ENCODE assay signal across 9 cellular contexts in genomic region chr17:63837962-63838585, GRCh38. TPM values are rescaled to one million over a fixed set of nuclear protein-coding genes. Genes with fewer than 3 reads are reported as not detected.
DNase-seq lines count a peak whose midpoint lies in the region; ATAC-seq and TF ChIP-seq lines count a peak whose summit lies in the region.
"Had no signal": no experiment of that assay in that cellular context is flagged by ENCODE, and none has a peak within 500 bp of the region (broad histone marks: within the 10 kb centered on the region; RNA-seq: fewer than 3 reads in every experiment).

No MANE protein-coding gene starts in this region.

- no peak for TF ChIP-seq POLR2A in spleen (IDR thresholded peaks at IDR 0.05)

- peak overlapping the region; percentile 68 for H3K27ac Mint-ChIP-seq in activated T-helper 17 cell treated with anti-CD3 and anti-CD28 coated beads, Interleukin-2, amount 50 U/mL, for 72 hours

- no peaks in the 10 kb centered on the region for H3K9me2 ChIP-seq in hepatocyte (replicated peaks; ENCODE audit: insufficient read depth)

- H3K27me3 ChIP-seq in H7 (ENCODE audit: control insufficient read depth, insufficient read depth, low read length) = no peaks in the 10 kb centered on the region
- no peaks in the 10 kb centered on the region for H3K27me3 ChIP-seq in hepatocyte
- H3K27me3 ChIP-seq in spleen (replicated peaks in 1 of 7) = peaks cover 0 to 7% (median 0%) of the 10 kb centered on the region in 7 donors

- H3K9me3 Mint-ChIP-seq in activated T-helper 17 cell treated with anti-CD3 and anti-CD28 coated beads, Interleukin-2, amount 50 U/mL, for 72 hours = no peaks in the 10 kb centered on the region

- no peak overlapping the region for H2AFZ ChIP-seq in hepatocyte

- H3K4me3 Mint-ChIP-seq in activated T-helper 17 cell treated with anti-CD3 and anti-CD28 coated beads, Interleukin-2, amount 50 U/mL, for 72 hours = peak overlapping the region; percentile 56

- TF ChIP-seq CTCF in hepatocyte (IDR thresholded peaks at IDR 0.05; ENCODE audit: poor library complexity) (no peak), spleen (IDR thresholded peaks at IDR 0.05 in 8 of 11, conservative IDR thresholded peaks at IDR 0.05 in 3 of 11) (no peak)

- peaks cover 15% of the 10 kb centered on the region for H3K4me1 Mint-ChIP-seq in activated T-helper 17 cell treated with anti-CD3 and anti-CD28 coated beads, Interleukin-2, amount 50 U/mL, for 72 hours

- peak; percentile 21 for DNase-seq in H7
- DNase-seq in hepatocyte (ENCODE audit: low spot score) = no peak
- DNase-seq in spleen = peak; percentile 67
- no peak for DNase-seq in AG08395 (ENCODE audit: low spot score)
- no peak for DNase-seq in iPS-NIHi11 (ENCODE audit: low spot score)
- DNase-seq: Kasumi-1 had no signal

- H3K36me3 Mint-ChIP-seq in activated T-helper 17 cell treated with anti-CD3 and anti-CD28 coated beads, Interleukin-2, amount 50 U/mL, for 72 hours (ENCODE audit: low read depth) = peaks cover 57% of the 10 kb centered on the region

- H3K27me3 Mint-ChIP-seq in activated T-helper 17 cell treated with anti-CD3 and anti-CD28 coated beads, Interleukin-2, amount 50 U/mL, for 72 hours = no peaks in the 10 kb centered on the region

- peaks cover 36% of the 10 kb centered on the region for H3K4me1 ChIP-seq in hepatocyte (ENCODE audit: insufficient read depth)
- peaks cover 43 to 88% (median 62%) of the 10 kb centered on the region in 6 donors for H3K4me1 ChIP-seq in spleen

- 93% methylated on average over 5 of the region's 5 CpGs for WGBS in hepatocyte (ENCODE audit: low lambda C conversion rate, missing lambda C conversion rate)
- WGBS in spleen, 5 donors = 83 to 89% (median 85%) methylated on average over 5 of the region's 5 CpGs

- H3K27ac ChIP-seq in hepatocyte (peak overlapping the region; percentile 88), spleen (peak overlapping the region in 6 of 8 donors; percentile 38 to 97 (median 97))

- H3K36me3 ChIP-seq in H7 (replicated peaks; ENCODE audit: control insufficient read depth, insufficient read depth, low read length) = peaks cover 18% of the 10 kb centered on the region
- H3K36me3 ChIP-seq in hepatocyte (replicated peaks; ENCODE audit: insufficient read depth, low read depth) = no peaks in the 10 kb centered on the region
- H3K36me3 ChIP-seq in spleen = peaks cover 7 to 54% (median 41%) of the 10 kb centered on the region in 6 donors

- H3K9me3 ChIP-seq in hepatocyte (ENCODE audit: low read depth) (no peaks in the 10 kb centered on the region), spleen (no peaks in the 10 kb centered on the region)

- ATAC-seq in activated T-helper 17 cell treated with anti-CD3 and anti-CD28 coated beads, Interleukin-2, amount 50 U/mL, for 72 hours (replicated peaks) = no peak
- no peak for ATAC-seq in HG03571 (IDR thresholded peaks at IDR 0.05; ENCODE audit: unreplicated experiment)
- ATAC-seq in HG03460 (IDR thresholded peaks at IDR 0.05; ENCODE audit: unreplicated experiment) = no peak

- peak overlapping the region; percentile 94 for H3K4me2 ChIP-seq in hepatocyte

- H3K4me3 ChIP-seq in H7 (ENCODE audit: insufficient read depth, low read depth, low read length) (no peak overlapping the region), hepatocyte (no peak overlapping the region), spleen (peak overlapping the region in 1 of 8 donors; percentile 91)

- intact Hi-C loops in spleen (cut with DNase I; ENCODE audit: low total_unique reads) = no loop called here

- H4K20me1 ChIP-seq in hepatocyte (ENCODE audit: insufficient read depth, poor library complexity, severe bottlenecking) = peaks cover 31% of the 10 kb centered on the region

- H3K79me2 ChIP-seq in hepatocyte = peaks cover 69% of the 10 kb centered on the region

RNA-seq across cellular contexts. Expression of gene SMARCD2, which starts 4.4 kb away (rescaled TPM):
- 141 and 144 TPM in 2 replicates for total RNA-seq in H7 (2014; rRNA removed; shearing (Covaris generic))
- total RNA-seq in activated T-helper 17 cell treated with anti-CD3 and anti-CD28 coated beads, Interleukin-2, amount 50 U/mL, for 72 hours = 100 to 1,000 TPM in 1 of 2 donors, 10 to 100 TPM in 1; 82.7 to 112 TPM
- total RNA-seq in hepatocyte = 55.5 and 65.7 TPM in 2 replicates
- polyA plus RNA-seq in hepatocyte = 46.0 and 52.9 TPM in 2 replicates
- total RNA-seq in spleen = 100 to 1,000 TPM in 3 of 7 donors, 10 to 100 TPM in 4; 76.5 to 154 (median 95.7) TPM
- 10 to 100 TPM; 47.3 to 84.8 (median 57.9) TPM for polyA plus RNA-seq in spleen

RNA-seq across cellular contexts. Expression of gene FTSJ3, which starts 10.6 kb away (rescaled TPM):
- total RNA-seq in H7 (2014; rRNA removed; shearing (Covaris generic)) = 30.0 and 54.1 TPM in 2 replicates
- 10 to 100 TPM; 36.3 to 74.1 TPM for total RNA-seq in activated T-helper 17 cell treated with anti-CD3 and anti-CD28 coated beads, Interleukin-2, amount 50 U/mL, for 72 hours
- total RNA-seq in hepatocyte (27.0 and 28.5 TPM in 2 replicates), spleen (10 to 100 TPM; 26.1 to 45.7 (median 37.7) TPM)
- polyA plus RNA-seq in hepatocyte (28.5 and 30.0 TPM in 2 replicates), spleen (10 to 100 TPM; 13.5 to 22.9 (median 16.3) TPM)

RNA-seq across cellular contexts. Expression of gene PSMC5, which starts 10.8 kb away (rescaled TPM):
- total RNA-seq in H7 (2014; rRNA removed; shearing (Covaris generic)) = 29.9 and 34.9 TPM in 2 replicates
- 100 to 1,000 TPM; 102 to 172 TPM for total RNA-seq in activated T-helper 17 cell treated with anti-CD3 and anti-CD28 coated beads, Interleukin-2, amount 50 U/mL, for 72 hours
- total RNA-seq in hepatocyte = 37.3 and 46.6 TPM in 2 replicates
- 129 and 132 TPM in 2 replicates for polyA plus RNA-seq in hepatocyte
- 100 to 1,000 TPM in 2 of 7 donors, 10 to 100 TPM in 5; 74.5 to 102 (median 97.2) TPM for total RNA-seq in spleen
- polyA plus RNA-seq in spleen = 100 to 1,000 TPM; 135 to 175 (median 147) TPM

RNA-seq across cellular contexts. Expression of gene CSH2, which starts 35.4 kb away (rescaled TPM):
- not detected in 2 replicates for total RNA-seq in H7 (2014; rRNA removed; shearing (Covaris generic))
- 1 to 10 TPM; 2.3 to 3.5 TPM for total RNA-seq in activated T-helper 17 cell treated with anti-CD3 and anti-CD28 coated beads, Interleukin-2, amount 50 U/mL, for 72 hours
- total RNA-seq in hepatocyte (1.4 and 2.8 TPM in 2 replicates), spleen (not detected)
- polyA plus RNA-seq in hepatocyte (0.84 TPM in 1 of 2 replicates, not detected in the other), spleen (not detected)

RNA-seq across cellular contexts. Expression of gene GH2, which starts 43.7 kb away (rescaled TPM):
- not detected in 2 replicates for total RNA-seq in H7 (2014; rRNA removed; shearing (Covaris generic))
- total RNA-seq in activated T-helper 17 cell treated with anti-CD3 and anti-CD28 coated beads, Interleukin-2, amount 50 U/mL, for 72 hours = not detected
- total RNA-seq in hepatocyte = not detected in 2 replicates
- 1.8 TPM in 1 of 2 replicates, not detected in the other for polyA plus RNA-seq in hepatocyte
- not detected for total RNA-seq in spleen
- polyA plus RNA-seq in spleen = not detected

Comparison
In these comparisons a context has a peak if more than half of its experiments do, and no peak if none do; other contexts are left out.
1. DNase-seq: peak in H7 (single experiment) and spleen (single experiment); none in hepatocyte (single experiment), AG08395 (single experiment) and iPS-NIHi11 (single experiment).